25 cellular contexts compared by ENCODE assay signal in genomic region chr17:63833741-63834373, GRCh38. TPM values are rescaled to one million over a fixed set of nuclear protein-coding genes. Genes with fewer than 3 reads are reported as not detected.
A peak's percentile ranks its signal among the peaks of the same experiment; 100 is the strongest.
DNase-seq lines count a peak whose midpoint lies in the region; ATAC-seq and TF ChIP-seq lines count a peak whose summit lies in the region.
"Had no signal": no experiment of that assay in that cellular context is flagged by ENCODE, and none has a peak within 500 bp of the region (broad histone marks: within the 10 kb centered on the region; RNA-seq: fewer than 3 reads in every experiment).

No MANE protein-coding gene starts in this region.

- POLR2A ChIA-PET in WTC11 (lab: Charles Lee) = no interaction called here

- no peak overlapping the region for H3K9ac ChIP-seq in colonic mucosa (ENCODE audit: low read depth in 2 of 2, low read length in 2 of 2)

- H3K27ac Mint-ChIP-seq in activated naive CD4-positive, alpha-beta T cell treated with anti-CD3 and anti-CD28 coated beads, Interleukin-2, amount 50 U/mL, for 72 hours = peak overlapping the region; percentile 84 to 92
- H3K27ac Mint-ChIP-seq in WTC11 = peak overlapping the region; percentile 70
- H3K27ac Mint-ChIP-seq in immature natural killer cell = peak overlapping the region in 4 of 6 donors; percentile 53 to 67 (median 63)

- DNase-seq in activated naive CD4-positive, alpha-beta T cell treated with anti-CD3 and anti-CD28 coated beads, Interleukin-2, amount 50 U/mL, for 72 hours (ENCODE audit: low spot score in 2 of 2) = no peak
- DNase-seq in activated naive CD4-positive, alpha-beta T cell treated with anti-CD3 and anti-CD28 coated beads, Interleukin-2, amount 50 U/mL, for 16 hours = no peak
- no peak for DNase-seq in WTC11 (ENCODE audit: low spot score)
- DNase-seq in immature natural killer cell = no peak
- no peak for DNase-seq in colonic mucosa
- DNase-seq in NCI-H526 (lab: John Stamatoyannopoulos, UW) = no peak
- DNase-seq: activated CD8-positive, alpha-beta memory T cell treated with anti-CD3 and anti-CD28 coated beads, Interleukin-2, amount 50 U/mL, for 4 hours; activated naive CD4-positive, alpha-beta T cell treated with anti-CD3 and anti-CD28 coated beads, Interleukin-2, amount 10 ng/mL, durations not matched to agents 7 days and 5 days; Caco-2; KBM-7; left lung; NCI-H2029 treated with DMSO at 0.1 percent for 48 hours; NCI-H524 treated with DMSO at 0.1 percent for 48 hours; SHP77 treated with DMSO at 0.1 percent for 48 hours; stimulated activated naive CD4-positive, alpha-beta T cell treated with Interleukin-2 at 50 U/mL for 16 hours; transverse colon had no signal

- H3K4me1 ChIP-seq in colonic mucosa = peaks cover 5% of the 10 kb centered on the region

- H3K9me3 ChIP-seq in colonic mucosa = no peaks in the 10 kb centered on the region
- H3K9me3 ChIP-seq: Caco-2, left lung, right atrium auricular region, transverse colon had no signal

- intact Hi-C loops in colonic mucosa (cut with DNase I) = loop anchor here (10.0 kb wide), 1 partner anchor 209 kb away; the partner anchor contains the start of gene MAP3K3

- ATAC-seq in activated naive CD4-positive, alpha-beta T cell treated with anti-CD3 and anti-CD28 coated beads, Interleukin-2, amount 50 U/mL, for 72 hours = no peak
- ATAC-seq in WTC11 (no peak), HG02623 (IDR thresholded peaks at IDR 0.05; ENCODE audit: unreplicated experiment) (no peak), GM19395 (IDR thresholded peaks at IDR 0.05; ENCODE audit: unreplicated experiment) (no peak)
- ATAC-seq: left lung had no signal

- H3K4me1 Mint-ChIP-seq in WTC11 (peaks cover 16% of the 10 kb centered on the region), immature natural killer cell (peaks cover 37 to 68% of the 10 kb centered on the region in 2 donors)

- no peak for TF ChIP-seq CTCF in WTC11 (IDR thresholded peaks at IDR 0.05)
- no peak for TF ChIP-seq CTCF in colonic mucosa (IDR thresholded peaks at IDR 0.05)

- no peaks in the 10 kb centered on the region for H3K27me3 ChIP-seq in colonic mucosa
- H3K27me3 ChIP-seq: left lung, right atrium auricular region, transverse colon had no signal

- H3K4me3 Mint-ChIP-seq in WTC11 (no peak overlapping the region), immature natural killer cell (no peak overlapping the region)
- H3K4me3 Mint-ChIP-seq: activated naive CD4-positive, alpha-beta T cell treated with anti-CD3 and anti-CD28 coated beads, Interleukin-2, amount 10 ng/mL, durations not matched to agents 7 days and 5 days; T-helper 2 cell treated with Interferon-gamma antibody and Interleukin-4, amounts not matched to agents 5 μg/mL and 100 μg/mL, for 36 hours had no signal

- peaks cover 33 to 40% of the 10 kb centered on the region in 2 donors for H3K36me3 Mint-ChIP-seq in activated naive CD4-positive, alpha-beta T cell treated with anti-CD3 and anti-CD28 coated beads, Interleukin-2, amount 50 U/mL, for 72 hours
- H3K36me3 Mint-ChIP-seq in WTC11 (peaks cover 67% of the 10 kb centered on the region), immature natural killer cell (peaks cover 0 to 40% (median 27%) of the 10 kb centered on the region in 3 donors)

- CTCF ChIA-PET in WTC11 (lab: Charles Lee) = interaction anchor here (0.7 to 1.5 kb wide), 4 partner anchors 9 to 15 kb away, joined by 4 to 6 read pairs (median 4); partner anchors contain the start of gene SMARCD2

- H3K9me3 Mint-ChIP-seq in activated naive CD4-positive, alpha-beta T cell treated with anti-CD3 and anti-CD28 coated beads, Interleukin-2, amount 50 U/mL, for 72 hours = no peaks in the 10 kb centered on the region
- H3K9me3 Mint-ChIP-seq in WTC11 = no peaks in the 10 kb centered on the region
- no peaks in the 10 kb centered on the region for H3K9me3 Mint-ChIP-seq in immature natural killer cell
- H3K9me3 Mint-ChIP-seq: activated naive CD4-positive, alpha-beta T cell treated with anti-CD3 and anti-CD28 coated beads, Interleukin-2, amount 10 ng/mL, durations not matched to agents 7 days and 5 days; T-helper 2 cell treated with Interferon-gamma antibody and Interleukin-4, amounts not matched to agents 5 μg/mL and 100 μg/mL, for 36 hours had no signal

- H3K36me3 ChIP-seq in colonic mucosa = peaks cover 36% of the 10 kb centered on the region

- H3K27me3 Mint-ChIP-seq in WTC11 (ENCODE audit: low read depth) = no peaks in the 10 kb centered on the region
- H3K27me3 Mint-ChIP-seq in immature natural killer cell (ENCODE audit: low read depth in 3 of 3) = peaks cover 0 to 23% (median 2%) of the 10 kb centered on the region in 3 donors
- H3K27me3 Mint-ChIP-seq: activated naive CD4-positive, alpha-beta T cell treated with anti-CD3 and anti-CD28 coated beads, Interleukin-2, amount 10 ng/mL, durations not matched to agents 7 days and 5 days had no signal

- H3K4me3 ChIP-seq in colonic mucosa = no peak overlapping the region
- H3K4me3 ChIP-seq: left lung, right atrium auricular region, transverse colon had no signal

- no peak overlapping the region for H3K27ac ChIP-seq in colonic mucosa
- H3K27ac ChIP-seq: right atrium auricular region had no signal

TF ChIP-seq in WTC11, 78 proteins besides CTCF, POLR2A, EP300 and RAD21 (continues in another document):
- TF ChIP-seq EMX1 (CRISPR knock-in tag; IDR thresholded peaks at IDR 0.05) = no peak
- no peak for TF ChIP-seq ZNF263 (CRISPR knock-in tag; IDR thresholded peaks at IDR 0.05; ENCODE audit: low read depth)
- no peak for TF ChIP-seq TP53 (CRISPR knock-in tag; IDR thresholded peaks at IDR 0.05)
- no peak for TF ChIP-seq PRDM15 (CRISPR knock-in tag; IDR thresholded peaks at IDR 0.05)
- no peak for TF ChIP-seq PRRX2 (CRISPR knock-in tag; IDR thresholded peaks at IDR 0.05)
- TF ChIP-seq FOXP1 (CRISPR knock-in tag; IDR thresholded peaks at IDR 0.05; ENCODE audit: borderline replicate concordance) = no peak

RNA-seq across cellular contexts. Expression of gene FTSJ3, which starts 6.4 kb away (rescaled TPM):
- 10 to 100 TPM; 47.0 to 55.8 TPM for total RNA-seq in activated naive CD4-positive, alpha-beta T cell treated with anti-CD3 and anti-CD28 coated beads, Interleukin-2, amount 50 U/mL, for 72 hours
- total RNA-seq in WTC11 (2021) (47.7 to 62.1 TPM (median 52.0 TPM) in 3 replicates), colonic mucosa (10 to 100 TPM; 25.4 to 44.6 TPM)
- polyA plus RNA-seq in immature natural killer cell = 10 to 100 TPM; 13.3 to 37.9 (median 19.0) TPM

RNA-seq across cellular contexts. Expression of gene PSMC5, which starts 6.6 kb away (rescaled TPM):
- total RNA-seq in activated naive CD4-positive, alpha-beta T cell treated with anti-CD3 and anti-CD28 coated beads, Interleukin-2, amount 50 U/mL, for 72 hours = 100 to 1,000 TPM; 129 to 137 TPM
- total RNA-seq in WTC11 (2021) = 135 to 152 TPM (median 149 TPM) in 3 replicates
- 100 to 1,000 TPM; 130 to 222 (median 148) TPM for polyA plus RNA-seq in immature natural killer cell
- total RNA-seq in colonic mucosa = 100 to 1,000 TPM in 1 of 2 donors, 10 to 100 TPM in 1; 86.1 to 138 TPM

RNA-seq across cellular contexts. Expression of gene SMARCD2, which starts 8.6 kb away (rescaled TPM):
- 100 to 1,000 TPM in 1 of 2 donors, 10 to 100 TPM in 1; 90.3 to 113 TPM for total RNA-seq in activated naive CD4-positive, alpha-beta T cell treated with anti-CD3 and anti-CD28 coated beads, Interleukin-2, amount 50 U/mL, for 72 hours
- total RNA-seq in WTC11 (2021) (80.1 to 106 TPM (median 86.7 TPM) in 3 replicates), colonic mucosa (100 to 1,000 TPM in 1 of 2 donors, 10 to 100 TPM in 1; 77.2 to 124 TPM)
- 10 to 100 TPM; 77.9 to 83.7 (median 82.9) TPM for polyA plus RNA-seq in immature natural killer cell

RNA-seq across cellular contexts. Expression of gene CSH2, which starts 39.6 kb away (rescaled TPM):
- 1 to 10 TPM; 2.2 to 2.4 TPM for total RNA-seq in activated naive CD4-positive, alpha-beta T cell treated with anti-CD3 and anti-CD28 coated beads, Interleukin-2, amount 50 U/mL, for 72 hours
- not detected in 3 replicates for total RNA-seq in WTC11 (2021)
- polyA plus RNA-seq in immature natural killer cell = not detected
- not detected for total RNA-seq in colonic mucosa
- total RNA-seq: Caco-2, Daoy, esophagus mucosa, glomerular endothelial cell, H7, left lung, right atrium auricular region, transverse colon had no signal

RNA-seq across cellular contexts. Expression of gene GH2, which starts 47.9 kb away (rescaled TPM):
- not detected for total RNA-seq in activated naive CD4-positive, alpha-beta T cell treated with anti-CD3 and anti-CD28 coated beads, Interleukin-2, amount 50 U/mL, for 72 hours
- total RNA-seq in WTC11 (2021) (0.35 to 1.3 TPM (median 0.60 TPM) in 3 replicates), colonic mucosa (not detected)
- not detected for polyA plus RNA-seq in immature natural killer cell
- total RNA-seq: Caco-2, Daoy, esophagus mucosa, glomerular endothelial cell, H7, left lung, mononuclear cell, right atrium auricular region, transverse colon had no signal
